Comparison of ENCODE assay signal across 17 cellular contexts in genomic region chr4:112649055-112649408, GRCh38. TPM values are rescaled to one million over a fixed set of nuclear protein-coding genes. Genes with fewer than 3 reads are reported as not detected.
DNase-seq lines count a peak whose midpoint lies in the region; FAIRE-seq and TF ChIP-seq lines count a peak whose summit lies in the region.
"Had no signal": no experiment of that assay in that cellular context is flagged by ENCODE, and none has a peak within 500 bp of the region (broad histone marks: within the 10 kb centered on the region; RNA-seq: fewer than 3 reads in every experiment).

No MANE protein-coding gene starts in this region.

- no peak overlapping the region for H3K23ac ChIP-seq in H1 (ENCODE audit: insufficient read length)

- peaks cover 2% of the 10 kb centered on the region; the same call in 1 of the 2 replicates for H3K23me2 ChIP-seq in H1 (ENCODE audit: low read depth, low read length)

- no peak for TF ChIP-seq RAD21 in H1 (IDR thresholded peaks at IDR 0.05 in 1 of 2, conservative IDR thresholded peaks at IDR 0.05 in 1 of 2; ENCODE audit: low read depth in 2 of 2, low read length in 2 of 2)

- peaks cover 0 to 40% of the 10 kb centered on the region in 2 experiments; a peak in 2 of 4 replicates for H3K79me2 ChIP-seq in H1 (ENCODE audit: control insufficient read depth in 1 of 2, insufficient read depth in 2 of 2, low read length in 2 of 2)

- peaks cover 32% of the 10 kb centered on the region for H3K36me3 ChIP-seq in HUES64 (ENCODE audit: insufficient read depth, low read length)
- peaks cover 9 to 43% (median 24%) of the 10 kb centered on the region in 4 experiments; a peak in 6 of 8 replicates for H3K36me3 ChIP-seq in H1 (ENCODE audit: control insufficient read depth in 2 of 4, insufficient read depth in 4 of 4, low read length in 3 of 4)
- H3K36me3 ChIP-seq in mesodermal cell (ENCODE audit: control insufficient read depth, insufficient read depth, low read length), result peaks cover 37% of the 10 kb centered on the region
- H3K36me3 ChIP-seq in ovary, result no peaks in the 10 kb centered on the region

- POLR2A ChIA-PET in H1 (lab: Charles Lee; ENCODE audit: partially characterized antibody), result interaction anchor here (0.7 to 9.8 kb wide), 36 partner anchors 9 to 288 kb away, joined by 3 to 612 read pairs (median 8); partner anchors contain the start of genes LARP7 and ZGRF1

- H2BK20ac ChIP-seq in H1 (ENCODE audit: low read length), result no peak overlapping the region

- no peak overlapping the region for H2BK120ac ChIP-seq in H1 (replicated peaks; ENCODE audit: low read depth, low read length)

- H3K4me3 ChIP-seq in HUES64 (ENCODE audit: low read length) (peak overlapping the region; percentile 76), H1 (ENCODE audit: extremely low read depth in 1 of 4, insufficient read depth in 2 of 4, low read depth in 3 of 4, low read length in 4 of 4) (peak overlapping the region in 3 of 4 experiments; percentile 8 to 100 (median 100); a peak in 4 of 8 replicates), mesodermal cell (ENCODE audit: extremely low read depth, insufficient read depth, low read length, poor library complexity, severe bottlenecking) (peak overlapping the region; percentile 44), ovary (no peak overlapping the region)
- H3K4me3 ChIP-seq: A549; BLaER1 treated with 17β-estradiol and CSF1 and Interleukin-3, amounts not matched to agents 10 nM and 100 nM; K562 had no signal

- H3K27ac ChIP-seq in HUES64 (ENCODE audit: low read depth, low read length), result peak overlapping the region; percentile 99
- H3K27ac ChIP-seq in H1 (ENCODE audit: low read depth, low read length), result peak overlapping the region; percentile 39; the same call in 1 of the 2 replicates
- H3K27ac ChIP-seq in mesodermal cell (ENCODE audit: low read depth, low read length, severe bottlenecking), result peak overlapping the region; percentile 78
- H3K27ac ChIP-seq in ovary, result no peak overlapping the region
- H3K27ac ChIP-seq: A549; BLaER1 treated with 17β-estradiol and CSF1 and Interleukin-3, amounts not matched to agents 10 nM and 100 nM had no signal

- TF ChIP-seq CTCF in H1 (IDR thresholded peaks at IDR 0.05; ENCODE audit: control extremely low read depth in 1 of 3, insufficient read depth in 1 of 3, low read depth in 1 of 3, low read length in 3 of 3) (no peak), ovary (IDR thresholded peaks at IDR 0.05) (no peak)

- no peak overlapping the region for H2AK5ac ChIP-seq in H1 (ENCODE audit: low read depth, low read length)

- H2BK12ac ChIP-seq in H1 (ENCODE audit: low read depth, low read length), result no peak overlapping the region

- H3K9ac ChIP-seq in HUES64 (ENCODE audit: low read depth, low read length) (peak overlapping the region; percentile 76), H1 (replicated peaks in 1 of 4; ENCODE audit: extremely low read depth in 1 of 4, low read depth in 3 of 4, low read length in 3 of 4) (no peak overlapping the region)
- H3K9ac ChIP-seq: BLaER1 treated with 17β-estradiol and CSF1 and Interleukin-3, amounts not matched to agents 10 nM and 100 nM had no signal

- no peak overlapping the region for H4K8ac ChIP-seq in H1 (ENCODE audit: extremely low read depth, insufficient read depth, low read length)

- H3K4ac ChIP-seq in H1 (replicated peaks; ENCODE audit: insufficient read length, low read depth, low read length), result no peak overlapping the region

- H2BK15ac ChIP-seq in H1 (ENCODE audit: low read length), result no peak overlapping the region

- no peak overlapping the region for H3K14ac ChIP-seq in H1 (ENCODE audit: insufficient read length)

- H3K4me1 ChIP-seq in HUES64 (ENCODE audit: insufficient read depth, low read length) (peaks cover 45% of the 10 kb centered on the region), H1 (replicated peaks in 1 of 4; ENCODE audit: control insufficient read depth in 3 of 4, insufficient read depth in 4 of 4, low read length in 3 of 4) (peaks cover 0 to 16% (median 1%) of the 10 kb centered on the region in 4 experiments; a peak in 2 of 7 replicates), mesodermal cell (ENCODE audit: control insufficient read depth, insufficient read depth, low read length, poor library complexity, severe bottlenecking) (peaks cover 30% of the 10 kb centered on the region), ovary (ENCODE audit: insufficient read depth) (no peaks in the 10 kb centered on the region)
- H3K4me1 ChIP-seq: A549; BLaER1 treated with 17β-estradiol and CSF1 and Interleukin-3, amounts not matched to agents 10 nM and 100 nM had no signal

- H3K79me1 ChIP-seq in H1 (ENCODE audit: low read depth, low read length), result no peaks in the 10 kb centered on the region

- peak overlapping the region; percentile 64 to 72 for H3K4me2 ChIP-seq in H1 (ENCODE audit: insufficient read depth in 1 of 2, low read depth in 2 of 2, low read length in 2 of 2)
- H3K4me2 ChIP-seq: A549; BLaER1 treated with 17β-estradiol and CSF1 and Interleukin-3, amounts not matched to agents 10 nM and 100 nM had no signal

- FAIRE-seq in G401.6 (lab: Jason Lieb, UNC) (peak; percentile 15), H1 (lab: Jason Lieb, UNC) (no peak)
- FAIRE-seq: A549 had no signal

- H4K91ac ChIP-seq in H1 (replicated peaks; ENCODE audit: insufficient read length, low read length), result no peak overlapping the region

- CTCF ChIA-PET in H1 (lab: Charles Lee; ENCODE audit: partially characterized antibody), result interaction anchor here (1.2 to 1.7 kb wide), 3 partner anchors 48 to 116 kb away, joined by 3 to 7 read pairs (median 5); no protein-coding TSS in a partner anchor

- DNase-seq in H1 (ENCODE audit: low read depth in 1 of 2, low spot score in 2 of 2) (no peak), ovary (no peak), NCI-H187 treated with DMSO at 0.1 percent for 48 hours (lab: John Stamatoyannopoulos, UW) (no peak), SW 1271 (lab: John Stamatoyannopoulos, UW) (no peak)
- DNase-seq: CD8-positive, alpha-beta T cell; H7; NCI-H1092 treated with DMSO at 0.1 percent for 48 hours; NCI-H748 treated with DMSO at 0.1 percent for 48 hours; PC-3; RPMI8226; SIG-M5 had no signal

- H3K9me3 ChIP-seq in HUES64 (ENCODE audit: insufficient read depth, low read depth, low read length), result no peaks in the 10 kb centered on the region
- H3K9me3 ChIP-seq in H1 (ENCODE audit: insufficient read depth in 2 of 2, low read depth in 1 of 2, low read length in 1 of 2), result no peaks in the 10 kb centered on the region
- no peaks in the 10 kb centered on the region for H3K9me3 ChIP-seq in mesodermal cell (ENCODE audit: control insufficient read depth, low read length)
- no peaks in the 10 kb centered on the region for H3K9me3 ChIP-seq in ovary
- H3K9me3 ChIP-seq: A549; BLaER1 treated with 17β-estradiol and CSF1 and Interleukin-3, amounts not matched to agents 10 nM and 100 nM had no signal

- intact Hi-C loops in ovary (cut with DNase I), result no loop called here

- no peak overlapping the region for H2AFZ ChIP-seq in H1 (ENCODE audit: low read length)

- peak overlapping the region; percentile 99 for H4K5ac ChIP-seq in H1 (ENCODE audit: insufficient read length, low read depth, low read length)

- peak overlapping the region; percentile 14; the same call in 1 of the 2 replicates for H2BK5ac ChIP-seq in H1 (ENCODE audit: low read depth, low read length)

- TF ChIP-seq POLR2A in H1 (IDR thresholded peaks at IDR 0.05; ENCODE audit: control extremely low read depth in 1 of 2, low read depth in 2 of 2, low read length in 2 of 2) (no peak), ovary (IDR thresholded peaks at IDR 0.05) (no peak)

- H3K18ac ChIP-seq in H1 (ENCODE audit: extremely low read depth, low read length), result peak overlapping the region; percentile 78; the same call in 1 of the 2 replicates

- 0% methylated on average over 1 of the region's 2 CpGs for WGBS in HUES64
- 3% methylated on average over 2 of the region's 2 CpGs; no CpG with 5 or more reads in 1 of the 2 experiments for whole genome bisulfite sequencing in H1 (ENCODE audit: extremely low coverage in 1 of 2, insufficient coverage in 1 of 2, insufficient read length in 1 of 2, insufficient replicate concordance in 2 of 2, low coverage in 1 of 2, low lambda C conversion rate in 2 of 2, missing lambda C conversion rate in 1 of 2), 2 experiments
- 0% methylated on average over 1 of the region's 2 CpGs; no CpG with 5 or more reads in 1 of the 2 experiments for WGBS in mesodermal cell (ENCODE audit: insufficient coverage in 2 of 2), 2 experiments
- WGBS in ovary, 3 donors, result 44 to 47% (median 46%) methylated on average over 2 of the region's 2 CpGs

- TF ChIP-seq EP300 in H1 (IDR thresholded peaks at IDR 0.05; ENCODE audit: borderline replicate concordance in 1 of 2, low read depth in 2 of 2, low read length in 2 of 2), result no peak
- no peak for TF ChIP-seq EP300 in ovary (IDR thresholded peaks at IDR 0.05)

- no peaks in the 10 kb centered on the region for H4K20me1 ChIP-seq in H1 (replicated peaks in 1 of 2; ENCODE audit: control insufficient read depth in 1 of 2, insufficient read depth in 2 of 2, low read length in 2 of 2)
- H4K20me1 ChIP-seq: BLaER1 treated with 17β-estradiol and CSF1 and Interleukin-3, amounts not matched to agents 10 nM and 100 nM had no signal

- no peak overlapping the region for H3K56ac ChIP-seq in H1 (replicated peaks; ENCODE audit: insufficient read length, low read depth, low read length)

- H3K27me3 ChIP-seq in HUES64 (ENCODE audit: insufficient read depth, low read length) (no peaks in the 10 kb centered on the region), H1 (replicated peaks in 1 of 4; ENCODE audit: control insufficient read depth in 3 of 4, extremely low read depth in 1 of 4, insufficient read depth in 3 of 4, low read length in 3 of 4) (no peaks in the 10 kb centered on the region), ovary (peaks cover 4% of the 10 kb centered on the region)
- H3K27me3 ChIP-seq: BLaER1 treated with 17β-estradiol and CSF1 and Interleukin-3, amounts not matched to agents 10 nM and 100 nM had no signal

RNA-seq across cellular contexts. Expression of gene LARP7, which starts 12.1 kb away (rescaled TPM):
- 34.9 TPM for polyA plus RNA-seq in HUES64 (2013, experiment 1 of 2)
- 49.3 TPM for polyA plus RNA-seq in HUES64 (2013, experiment 2 of 2)
- 38.3 and 40.1 TPM in 2 replicates for total RNA-seq in H1 (2021; fragmentation: NEBNext Ultra II Directional; extraction: Animal tissue kit (Norgen Biotek cat#: 25700))
- 4.1 and 9.3 TPM in 2 replicates for polyA plus RNA-seq in H1 (2011; rRNA removed)
- polyA plus RNA-seq in H1 (2011; cell fraction: cytosol; rRNA removed), result 20.7 TPM
- 2.8 TPM for polyA plus RNA-seq in H1 (2011; cell fraction: nucleus; rRNA removed)
- 35.0 to 61.3 TPM (median 43.5 TPM) in 4 replicates for polyA plus RNA-seq in H1 (2012, experiment 1 of 2)
- polyA plus RNA-seq in H1 (2012, experiment 2 of 2), result 22.6 TPM
- polyA plus RNA-seq in H1 (2013, experiment 1 of 2), result 64.4 TPM
- 58.7 TPM for polyA plus RNA-seq in H1 (2013, experiment 2 of 2)
- 2.6 and 5.8 TPM in 2 replicates for polyA minus RNA-seq in H1 (2011; rRNA and poly(A)+ RNA removed)
- 11.7 TPM for polyA minus RNA-seq in H1 (2011; cell fraction: cytosol; rRNA and poly(A)+ RNA removed)
- polyA minus RNA-seq in H1 (2011; cell fraction: nucleus; rRNA and poly(A)+ RNA removed), result 14.7 TPM
- polyA plus RNA-seq in mesodermal cell (2013, experiment 1 of 2), result 49.1 TPM
- polyA plus RNA-seq in mesodermal cell (2013, experiment 2 of 2), result 76.0 TPM
- total RNA-seq in ovary, result 10 to 100 TPM; 25.0 to 47.1 (median 36.3) TPM
- 10 to 100 TPM; 39.4 to 42.3 TPM for polyA plus RNA-seq in ovary

RNA-seq across cellular contexts. Expression of gene ZGRF1, which starts 12.3 kb away (rescaled TPM):
- 16.1 TPM for polyA plus RNA-seq in HUES64 (2013, experiment 1 of 2)
- 21.2 TPM for polyA plus RNA-seq in HUES64 (2013, experiment 2 of 2)
- total RNA-seq in H1 (2021; fragmentation: NEBNext Ultra II Directional; extraction: Animal tissue kit (Norgen Biotek cat#: 25700)), result 43.7 and 44.6 TPM in 2 replicates
- 7.7 and 12.0 TPM in 2 replicates for polyA plus RNA-seq in H1 (2011; rRNA removed)
- 22.7 TPM for polyA plus RNA-seq in H1 (2011; cell fraction: cytosol; rRNA removed)
- 12.5 TPM for polyA plus RNA-seq in H1 (2011; cell fraction: nucleus; rRNA removed)
- 17.1 to 32.9 TPM (median 21.1 TPM) in 4 replicates for polyA plus RNA-seq in H1 (2012, experiment 1 of 2)
- polyA plus RNA-seq in H1 (2012, experiment 2 of 2), result 1.4 TPM
- 25.4 TPM for polyA plus RNA-seq in H1 (2013, experiment 1 of 2)
- polyA plus RNA-seq in H1 (2013, experiment 2 of 2), result 22.5 TPM
- 13.9 and 21.8 TPM in 2 replicates for polyA minus RNA-seq in H1 (2011; rRNA and poly(A)+ RNA removed)
- polyA minus RNA-seq in H1 (2011; cell fraction: cytosol; rRNA and poly(A)+ RNA removed), result 20.0 TPM
- 50.5 TPM for polyA minus RNA-seq in H1 (2011; cell fraction: nucleus; rRNA and poly(A)+ RNA removed)
- 12.6 TPM for polyA plus RNA-seq in mesodermal cell (2013, experiment 1 of 2)
- polyA plus RNA-seq in mesodermal cell (2013, experiment 2 of 2), result 14.5 TPM
- 1 to 10 TPM; 4.2 to 6.1 (median 4.5) TPM for total RNA-seq in ovary
- polyA plus RNA-seq in ovary, result 1 to 10 TPM; 1.5 to 1.8 TPM

Comparison
In these comparisons a context has a peak if more than half of its experiments do, and no peak if none do; other contexts are left out.
1. H3K27ac ChIP-seq: peak in HUES64 (single experiment), H1 (single experiment) and mesodermal cell (single experiment); none in ovary (0 of 2).